Comparison of ENCODE assay signal across 23 cellular contexts in the genomic region with DNA sequence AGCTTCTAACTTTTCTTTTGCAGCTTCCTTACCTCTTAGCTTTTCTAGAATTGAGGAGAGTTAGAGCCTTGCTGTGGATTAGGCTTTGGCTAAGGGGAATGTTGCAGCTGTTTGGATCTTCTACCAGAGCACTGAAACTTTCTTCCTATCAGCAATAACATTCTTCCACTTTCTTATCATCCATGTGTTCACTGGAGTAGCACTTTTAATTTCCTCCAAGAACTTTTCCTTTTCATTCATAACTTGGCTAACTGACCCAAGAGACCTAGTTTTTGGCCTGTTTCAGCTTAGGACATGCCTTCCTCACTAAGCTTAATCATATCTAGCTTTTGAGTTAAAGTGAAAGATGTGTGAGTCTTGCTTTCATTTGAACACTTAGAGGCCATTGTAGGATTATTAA.
"Had no signal": no experiment of that assay in that cellular context is flagged by ENCODE, and none has a peak within 500 bp of the region (broad histone marks: within the 10 kb centered on the region; RNA-seq: fewer than 3 reads in every experiment).

No MANE protein-coding gene starts in this region.

- H3K27me3 ChIP-seq: brain microvascular endothelial cell, hepatocyte, left lung, tibial nerve had no signal

- H3K27ac Mint-ChIP-seq: activated B cell treated with CpG ODN at 0.5 μM for 24 hours; activated CD4-positive, alpha-beta memory T cell treated with anti-CD3 and anti-CD28 coated beads for 36 hours; naive thymus-derived CD8-positive, alpha-beta T cell had no signal

- H3K27me3 Mint-ChIP-seq: activated B cell treated with CpG ODN at 0.5 μM for 24 hours; activated CD4-positive, alpha-beta memory T cell treated with anti-CD3 and anti-CD28 coated beads for 36 hours; naive thymus-derived CD8-positive, alpha-beta T cell had no signal

- H3K4me3 ChIP-seq: hepatocyte, left lung, mucosa of descending colon, skin epidermis, tibial nerve had no signal

- H3K4me1 ChIP-seq: left lung had no signal

- H3K27ac ChIP-seq: brain microvascular endothelial cell, hepatocyte, skin epidermis, tibial nerve had no signal

- H3K4me3 Mint-ChIP-seq: activated B cell treated with CpG ODN at 0.5 μM for 24 hours; activated CD4-positive, alpha-beta memory T cell treated with anti-CD3 and anti-CD28 coated beads for 36 hours; naive thymus-derived CD8-positive, alpha-beta T cell had no signal

- ATAC-seq: esophagus mucosa; left lung; mucosa of descending colon; naive thymus-derived CD8-positive, alpha-beta T cell; stimulated activated naive CD8-positive, alpha-beta T cell treated with anti-CD3 and anti-CD28 coated beads, Interleukin-15, Interleukin-2, amounts not matched to agents 100 U/mL and 50 U/mL, for 24 hours had no signal

- FAIRE-seq: endometrium, urothelium cell line had no signal

- DNase-seq: activated B cell treated with CpG ODN at 0.5 μM for 24 hours; activated CD4-positive, alpha-beta memory T cell treated with anti-CD3 and anti-CD28 coated beads for 36 hours; activated CD4-positive, alpha-beta T cell treated with anti-CD3 and anti-CD28 coated beads for 4 hours; activated naive CD4-positive, alpha-beta T cell; anterior cingulate cortex; cerebellar nuclear complex; cortex of kidney; islet precursor cell; left lung; mucosa of descending colon; naive thymus-derived CD8-positive, alpha-beta T cell; retina; stimulated activated naive CD8-positive, alpha-beta T cell treated with anti-CD3 and anti-CD28 coated beads, Interleukin-15, Interleukin-2, amounts not matched to agents 100 U/mL and 50 U/mL, for 24 hours; substantia nigra; T-helper 1 cell; T-helper 9 cell had no signal

- H3K4me1 Mint-ChIP-seq: activated B cell treated with CpG ODN at 0.5 μM for 24 hours had no signal
